ENCODE assay signal across 28 cellular contexts in the genomic region with DNA sequence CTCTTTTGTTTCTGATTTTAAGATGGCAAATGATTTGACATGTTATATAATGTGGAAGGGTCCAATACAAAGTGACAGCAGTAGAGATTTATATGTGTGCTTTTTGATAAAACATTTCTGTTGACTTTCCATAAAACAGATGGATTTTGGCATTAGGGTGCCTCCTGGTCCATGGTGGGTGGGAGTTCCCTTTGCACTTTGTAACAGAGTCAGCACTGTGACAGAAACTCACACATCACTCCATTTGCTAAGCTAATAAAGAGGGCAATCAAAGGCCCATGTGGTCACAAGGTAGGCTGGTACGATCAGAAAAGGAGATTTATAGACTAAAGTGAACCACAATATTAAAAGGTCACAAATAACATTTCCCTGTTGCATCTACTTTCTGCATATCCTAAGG.
"Had no signal": no experiment of that assay in that cellular context is flagged by ENCODE, and none has a peak within 500 bp of the region (broad histone marks: within the 10 kb centered on the region; RNA-seq: fewer than 3 reads in every experiment).

No MANE protein-coding gene starts in this region.

- H3K36me3 ChIP-seq: colonic mucosa, esophagus muscularis mucosa, esophagus squamous epithelium, gastrocnemius medialis, gastroesophageal sphincter, heart left ventricle, heart right ventricle had no signal

- H3K27me3 ChIP-seq: colonic mucosa, esophagus muscularis mucosa, esophagus squamous epithelium, foreskin keratinocyte, gastrocnemius medialis, gastroesophageal sphincter, heart left ventricle, heart right ventricle had no signal

- H3K9me3 ChIP-seq: colonic mucosa, esophagus muscularis mucosa, esophagus squamous epithelium, gastrocnemius medialis, gastroesophageal sphincter, heart left ventricle, heart right ventricle had no signal

- H3K27ac ChIP-seq: colonic mucosa, coronary artery, dorsolateral prefrontal cortex, epithelial cell of prostate, esophagus muscularis mucosa, esophagus squamous epithelium, foreskin keratinocyte, gastrocnemius medialis, gastroesophageal sphincter, heart left ventricle, heart right ventricle had no signal

- H3K4me1 ChIP-seq: colonic mucosa, esophagus squamous epithelium, foreskin keratinocyte, gastrocnemius medialis, gastroesophageal sphincter had no signal

- FAIRE-seq: colon, endometrium, endothelial cell of umbilical vein, frontal cortex had no signal

- H3K4me3 ChIP-seq: colonic mucosa, coronary artery, dorsolateral prefrontal cortex, esophagus muscularis mucosa, esophagus squamous epithelium, gastrocnemius medialis, gastroesophageal sphincter, heart left ventricle, heart right ventricle had no signal

- ATAC-seq: effector memory CD8-positive, alpha-beta T cell; esophagus mucosa; foreskin keratinocyte; gastrocnemius medialis; gastroesophageal sphincter; heart left ventricle; heart right ventricle had no signal

- DNase-seq: cortex of kidney; dermis blood vessel endothelial cell; dorsolateral prefrontal cortex; effector CD4-positive, alpha-beta T cell; effector CD8-positive, alpha-beta T cell; effector memory CD4-positive, alpha-beta T cell; effector memory CD8-positive, alpha-beta T cell; endodermal cell; erythroblast; esophagus squamous epithelium; foreskin fibroblast; foreskin keratinocyte; foreskin melanocyte; gastrocnemius medialis; glutamatergic neuron; head of caudate nucleus; heart left ventricle; heart right ventricle had no signal
